18 cellular contexts compared by ENCODE assay signal in genomic region chr9:132639322-132639721, GRCh38. TPM values are rescaled to one million over a fixed set of nuclear protein-coding genes. Genes with fewer than 3 reads are reported as not detected.
"Had no signal": no experiment of that assay in that cellular context is flagged by ENCODE, and none has a peak within 500 bp of the region (broad histone marks: within the 10 kb centered on the region; RNA-seq: fewer than 3 reads in every experiment).

No MANE protein-coding gene starts in this region.

- H3K36me3 ChIP-seq: neural progenitor cell, ovary had no signal

- H3K27me3 ChIP-seq: heart left ventricle, left lung, neural progenitor cell, ovary had no signal

- ATAC-seq: heart left ventricle; left lung; stimulated activated naive CD8-positive, alpha-beta T cell treated with anti-CD3 and anti-CD28 coated beads, Interleukin-15, amount 100 ng/mL, for 72 hours had no signal

- H3K9me3 ChIP-seq: heart left ventricle, left lung, ovary, thoracic aorta had no signal

- H3K4me1 ChIP-seq: heart left ventricle, left lung, neural progenitor cell had no signal

- H3K27ac ChIP-seq: heart left ventricle, left lung, neural progenitor cell, ovary, thoracic aorta had no signal

- H3K4me3 ChIP-seq: heart left ventricle, left lung, neural progenitor cell, ovary, thoracic aorta had no signal

- H3K9ac ChIP-seq: neural progenitor cell had no signal

- DNase-seq: activated effector memory CD4-positive, alpha-beta T cell treated with Interleukin-2 at 50 U/mL for 16 hours; activated T-cell treated with anti-CD3 and anti-CD28 coated beads, Interleukin-2, amount 50 U/mL, for 1 hour; amniotic stem cell; cerebellar nuclear complex; heart left ventricle; left lung; mesenchymal stem cell; ovary; retina; stimulated activated CD4-positive, alpha-beta T cell treated with anti-CD3 and anti-CD28 coated beads, Interleukin-15, amount 100 ng/mL, for 24 hours; stimulated activated CD4-positive, alpha-beta T cell treated with anti-CD3 and anti-CD28 coated beads, Interleukin-4, amount 100 ng/mL, for 4 hours; stimulated activated naive CD8-positive, alpha-beta T cell treated with anti-CD3 and anti-CD28 coated beads, Interleukin-15, amount 100 ng/mL, for 72 hours; T-helper 2 cell had no signal

- H2AFZ ChIP-seq: neural progenitor cell had no signal

- H3K4me2 ChIP-seq: neural progenitor cell had no signal

RNA-seq across cellular contexts. Expression of gene BARHL1, which starts 56.9 kb away (rescaled TPM):
- total RNA-seq: dermis microvascular lymphatic vessel endothelial cell, heart left ventricle, left lung, ovary, thoracic aorta, urinary bladder had no signal
- polyA plus RNA-seq: esophagus, heart left ventricle, ovary, urinary bladder had no signal
